Comparison of ENCODE assay signal across 14 cellular contexts in genomic region chr17:82080048-82080788, GRCh38. TPM values are rescaled to one million over a fixed set of nuclear protein-coding genes. Genes with fewer than 3 reads are reported as not detected.
A peak's percentile ranks its signal among the peaks of the same experiment; 100 is the strongest.
DNase-seq lines count a peak whose midpoint lies in the region; ATAC-seq and TF ChIP-seq lines count a peak whose summit lies in the region.
"Had no signal": no experiment of that assay in that cellular context is flagged by ENCODE, and none has a peak within 500 bp of the region (broad histone marks: within the 10 kb centered on the region; RNA-seq: fewer than 3 reads in every experiment).

No MANE protein-coding gene starts in this region.

- intact Hi-C loops in lower leg skin (cut with DNase I; ENCODE audit: low total_unique reads) = no loop called here

- peak overlapping the region; percentile 47 for H3K4me3 Mint-ChIP-seq in neural crest cell
- H3K4me3 Mint-ChIP-seq in activated CD4-positive, alpha-beta memory T cell treated with anti-CD3 and anti-CD28 coated beads, Interleukin-2, amount 10 ng/mL, durations not matched to agents 7 days and 5 days = no peak overlapping the region
- H3K4me3 Mint-ChIP-seq: GM23338, H9 had no signal

- no peak overlapping the region for H3K27ac ChIP-seq in HEK293 (ENCODE audit: extremely low read depth, low read depth, low read length)
- H3K27ac ChIP-seq: A549, C4-2B had no signal

- DNase-seq in NB4 (ENCODE audit: low read depth) = no peak
- peak; percentile 39 for DNase-seq in cerebellar cortex (ENCODE audit: low spot score)
- no peak for DNase-seq in neural crest cell (ENCODE audit: low read depth, low spot score)
- DNase-seq in lower leg skin (ENCODE audit: low spot score in 2 of 2) = no peak
- DNase-seq in activated CD4-positive, alpha-beta memory T cell treated with anti-CD3 and anti-CD28 coated beads, Interleukin-2, amount 10 ng/mL, durations not matched to agents 7 days and 5 days = no peak
- DNase-seq: BE2C; CD4-positive, alpha-beta memory T cell; DMS79; H9 had no signal

- no peaks in the 10 kb centered on the region for H3K4me1 Mint-ChIP-seq in neural crest cell
- H3K4me1 Mint-ChIP-seq in activated CD4-positive, alpha-beta memory T cell treated with anti-CD3 and anti-CD28 coated beads, Interleukin-2, amount 10 ng/mL, durations not matched to agents 7 days and 5 days = no peaks in the 10 kb centered on the region
- H3K4me1 Mint-ChIP-seq: CD4-positive, alpha-beta memory T cell; H9 had no signal

- H3K4me3 ChIP-seq in HEK293 (ENCODE audit: low read depth, low read length) = no peak overlapping the region
- no peak overlapping the region for H3K4me3 ChIP-seq in NB4 (ENCODE audit: low read depth, low read length)
- no peak overlapping the region for H3K4me3 ChIP-seq in lower leg skin (ENCODE audit: low read depth, poor library complexity, severe bottlenecking)
- H3K4me3 ChIP-seq: A549, GM23338 had no signal

- H3K4me1 ChIP-seq in HEK293 (ENCODE audit: control insufficient read depth, insufficient read depth, low read length) = no peaks in the 10 kb centered on the region
- H3K4me1 ChIP-seq: A549, BE2C had no signal

- no peak overlapping the region for H3K27ac Mint-ChIP-seq in neural crest cell (ENCODE audit: unreplicated experiment)
- no peak overlapping the region for H3K27ac Mint-ChIP-seq in activated CD4-positive, alpha-beta memory T cell treated with anti-CD3 and anti-CD28 coated beads, Interleukin-2, amount 10 ng/mL, durations not matched to agents 7 days and 5 days
- H3K27ac Mint-ChIP-seq: GM23338 had no signal

- 89 to 90% methylated on average over 31 to 32 of the region's 36 CpGs for WGBS in lower leg skin, 2 donors

- no peak for ATAC-seq in HG02970 (IDR thresholded peaks at IDR 0.05; ENCODE audit: low FRiP score, unreplicated experiment)
- ATAC-seq: GM23338 had no signal

- POLR2A ChIA-PET in HEK293 (lab: Yijun Ruan, JAX) = interaction anchor here (0.6 to 1.9 kb wide), 6 partner anchors 7 to 26 kb away, joined by 4 to 9 read pairs (median 4); no protein-coding TSS in a partner anchor
- POLR2A ChIA-PET in activated CD4-positive, alpha-beta memory T cell treated with anti-CD3 and anti-CD28 coated beads, Interleukin-2, amount 10 ng/mL, durations not matched to agents 7 days and 5 days (lab: Charles Lee) = interaction anchor here (1.5 kb wide), 1 partner anchor 14 kb away, joined by 4 read pairs; no protein-coding TSS in a partner anchor

- H3K36me3 Mint-ChIP-seq in neural crest cell (ENCODE audit: low read depth) = peaks cover 2% of the 10 kb centered on the region
- H3K36me3 Mint-ChIP-seq in activated CD4-positive, alpha-beta memory T cell treated with anti-CD3 and anti-CD28 coated beads, Interleukin-2, amount 10 ng/mL, durations not matched to agents 7 days and 5 days (ENCODE audit: low read depth) = peaks cover 33% of the 10 kb centered on the region

- peaks cover 8% of the 10 kb centered on the region for H3K27me3 Mint-ChIP-seq in neural crest cell (ENCODE audit: low read depth)
- H3K27me3 Mint-ChIP-seq in activated CD4-positive, alpha-beta memory T cell treated with anti-CD3 and anti-CD28 coated beads, Interleukin-2, amount 10 ng/mL, durations not matched to agents 7 days and 5 days = no peaks in the 10 kb centered on the region
- H3K27me3 Mint-ChIP-seq: CD4-positive, alpha-beta memory T cell had no signal

- TF ChIP-seq CTCF in HEK293 (tag by site-specific recombination; IDR thresholded peaks at IDR 0.05) = no peak
- no peak for TF ChIP-seq CTCF in NB4 (IDR thresholded peaks at IDR 0.05; ENCODE audit: low read depth, low read length)
- TF ChIP-seq CTCF in neural crest cell (conservative IDR thresholded peaks at IDR 0.05) = no peak
- no peak for TF ChIP-seq CTCF in lower leg skin (IDR thresholded peaks at IDR 0.05)

- no peaks in the 10 kb centered on the region for H3K9me3 Mint-ChIP-seq in neural crest cell
- no peaks in the 10 kb centered on the region for H3K9me3 Mint-ChIP-seq in activated CD4-positive, alpha-beta memory T cell treated with anti-CD3 and anti-CD28 coated beads, Interleukin-2, amount 10 ng/mL, durations not matched to agents 7 days and 5 days
- H3K9me3 Mint-ChIP-seq: GM23338, H9 had no signal

- CTCF ChIA-PET in HEK293 (lab: Yijun Ruan, JAX) = interaction anchor here (0.7 to 1.2 kb wide), 2 partner anchors 14 to 229 kb away, joined by 3 to 4 read pairs; no protein-coding TSS in a partner anchor
- CTCF ChIA-PET in activated CD4-positive, alpha-beta memory T cell treated with anti-CD3 and anti-CD28 coated beads, Interleukin-2, amount 10 ng/mL, durations not matched to agents 7 days and 5 days (lab: Charles Lee) = no interaction called here

- peak; percentile 11 for TF ChIP-seq POLR2A in NB4 (IDR thresholded peaks at IDR 0.05; ENCODE audit: extremely low read depth, insufficient read length)
- TF ChIP-seq POLR2A in lower leg skin (IDR thresholded peaks at IDR 0.05) = no peak

- no peaks in the 10 kb centered on the region for H3K9me3 ChIP-seq in HEK293 (ENCODE audit: control insufficient read depth, insufficient read depth, low read depth, low read length)
- H3K9me3 ChIP-seq: A549, BE2C had no signal

- H3K36me3 ChIP-seq in HEK293 (ENCODE audit: control insufficient read depth in 2 of 2, insufficient read depth in 1 of 2, low read length in 2 of 2) = peaks cover 16 to 78% of the 10 kb centered on the region in 2 experiments

TF ChIP-seq in HEK293, 187 proteins besides CTCF, POLR2A, EP300 and RAD21:
- no peak for TF ChIP-seq ZEB2 (tag by site-specific recombination; IDR thresholded peaks at IDR 0.05)
- peak; percentile 67 for TF ChIP-seq EGR2 (tag by site-specific recombination; IDR thresholded peaks at IDR 0.05; ENCODE audit: low read depth)
- peak; percentile 70 for TF ChIP-seq ZFHX2 (tag by site-specific recombination; conservative IDR thresholded peaks at IDR 0.05)
- no peak for TF ChIP-seq ELK4 (IDR thresholded peaks at IDR 0.05; ENCODE audit: borderline replicate concordance, low read depth, low read length)

RNA-seq across cellular contexts. Expression of gene DUS1L, which starts 14.6 kb away (rescaled TPM):
- total RNA-seq in neural crest cell (126 and 131 TPM in 2 replicates), lower leg skin (100 to 1,000 TPM in 1 of 4 donors, 10 to 100 TPM in 3; 65.8 to 113 (median 89.8) TPM)
- total RNA-seq in activated CD4-positive, alpha-beta memory T cell treated with anti-CD3 and anti-CD28 coated beads, Interleukin-2, amount 10 ng/mL, durations not matched to agents 7 days and 5 days = 10 to 100 TPM; 98.8 to 99.3 TPM

RNA-seq across cellular contexts. Expression of gene FASN, which starts 17.8 kb away (rescaled TPM):
- 816 and 839 TPM in 2 replicates for total RNA-seq in neural crest cell
- total RNA-seq in lower leg skin = 100 to 1,000 TPM; 141 to 424 (median 233) TPM
- total RNA-seq in activated CD4-positive, alpha-beta memory T cell treated with anti-CD3 and anti-CD28 coated beads, Interleukin-2, amount 10 ng/mL, durations not matched to agents 7 days and 5 days = 100 to 1,000 TPM; 181 to 191 TPM

RNA-seq across cellular contexts. Expression of gene GPS1, which starts 28.5 kb away (rescaled TPM):
- total RNA-seq in neural crest cell (154 and 156 TPM in 2 replicates), lower leg skin (10 to 100 TPM; 57.2 to 99.3 (median 79.1) TPM)
- total RNA-seq in activated CD4-positive, alpha-beta memory T cell treated with anti-CD3 and anti-CD28 coated beads, Interleukin-2, amount 10 ng/mL, durations not matched to agents 7 days and 5 days = 10 to 100 TPM; 69.0 to 75.6 TPM

RNA-seq across cellular contexts. Expression of gene RFNG, which starts 28.6 kb away (rescaled TPM):
- total RNA-seq in neural crest cell = 44.5 and 46.0 TPM in 2 replicates
- total RNA-seq in lower leg skin = 10 to 100 TPM; 44.8 to 83.7 (median 50.9) TPM
- 10 to 100 TPM; 26.3 to 28.4 TPM for total RNA-seq in activated CD4-positive, alpha-beta memory T cell treated with anti-CD3 and anti-CD28 coated beads, Interleukin-2, amount 10 ng/mL, durations not matched to agents 7 days and 5 days

RNA-seq across cellular contexts. Expression of gene DCXR, which starts 42.7 kb away (rescaled TPM):
- total RNA-seq in neural crest cell = 198 and 199 TPM in 2 replicates
- 100 to 1,000 TPM; 124 to 199 (median 149) TPM for total RNA-seq in lower leg skin
- total RNA-seq in activated CD4-positive, alpha-beta memory T cell treated with anti-CD3 and anti-CD28 coated beads, Interleukin-2, amount 10 ng/mL, durations not matched to agents 7 days and 5 days = 10 to 100 TPM; 93.9 to 95.2 TPM
